Comparison of ENCODE assay signal across 19 cellular contexts in the genomic region with DNA sequence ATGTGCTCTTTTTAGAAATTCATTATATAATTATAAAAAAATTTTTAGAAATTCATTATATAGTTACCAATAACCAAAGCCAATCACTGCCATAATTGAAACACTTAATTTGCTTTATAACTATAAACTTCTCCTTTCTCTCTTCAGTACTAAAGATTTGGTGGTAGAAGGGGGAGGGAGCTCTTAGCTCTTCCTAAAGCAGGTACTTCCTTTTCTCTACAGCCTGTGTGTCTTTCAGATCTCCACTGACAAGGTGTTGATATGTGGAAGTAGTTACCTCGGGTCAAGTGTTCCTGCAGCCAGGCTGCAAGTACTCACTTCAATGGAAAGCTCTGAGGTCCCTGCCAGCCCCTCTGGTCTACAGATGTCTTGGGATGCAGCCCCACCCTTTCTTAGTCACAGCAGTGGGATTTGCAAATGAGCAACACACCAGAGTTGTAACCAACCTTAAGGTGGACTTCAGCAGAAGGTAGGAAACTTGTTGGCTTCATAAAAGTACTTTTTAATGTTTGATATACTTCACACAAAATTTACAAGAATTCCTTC.
DNase-seq lines count a peak whose midpoint lies in the region; ATAC-seq and TF ChIP-seq lines count a peak whose summit lies in the region.
"Had no signal": no experiment of that assay in that cellular context is flagged by ENCODE, and none has a peak within 500 bp of the region (broad histone marks: within the 10 kb centered on the region; RNA-seq: fewer than 3 reads in every experiment).

No MANE protein-coding gene starts in this region.

- BruUV-seq in OCI-LY7 (replicated peaks; lab: Mats Ljungman, UMichigan), result no TSS peak

- POLR2A ChIA-PET in OCI-LY7 (lab: Charles Lee), result interaction anchor here (0.6 to 0.9 kb wide), 2 partner anchors 151 to 154 kb away, joined by 3 to 4 read pairs; no protein-coding TSS in a partner anchor

- ATAC-seq in left cardiac atrium (peak in 1 of 2 donors; percentile 29), sciatic nerve (no peak)
- ATAC-seq: A549; body of pancreas; stimulated activated naive CD8-positive, alpha-beta T cell treated with anti-CD3 and anti-CD28 coated beads, Interleukin-15, amount 100 ng/mL, for 72 hours had no signal

- H3K27ac ChIP-seq in left ventricle myocardium inferior (replicated peaks), result no peak overlapping the region
- H3K27ac ChIP-seq in OCI-LY7 (ENCODE audit: low read depth, low read length, poor library complexity, severe bottlenecking), result no peak overlapping the region
- peak overlapping the region; percentile 61 for H3K27ac ChIP-seq in suprapubic skin
- H3K27ac ChIP-seq: A549, body of pancreas, epithelial cell of prostate, VCaP had no signal

- H3K27me3 ChIP-seq in left ventricle myocardium inferior (ENCODE audit: low read depth) (no peaks in the 10 kb centered on the region), suprapubic skin (no peaks in the 10 kb centered on the region)
- H3K27me3 ChIP-seq: body of pancreas had no signal

- no peak for TF ChIP-seq EP300 in suprapubic skin (IDR thresholded peaks at IDR 0.05)

- TF ChIP-seq CTCF in left ventricle myocardium inferior (IDR thresholded peaks at IDR 0.05; ENCODE audit: borderline replicate concordance), result no peak
- TF ChIP-seq CTCF in OCI-LY7 (conservative IDR thresholded peaks at IDR 0.05; ENCODE audit: low read length), result no peak
- TF ChIP-seq CTCF in suprapubic skin (IDR thresholded peaks at IDR 0.05), result no peak

- H3K9me2 ChIP-seq in OCI-LY7 (ENCODE audit: insufficient read depth, low read length), result no peaks in the 10 kb centered on the region

- DNase-seq in left cardiac atrium, result peak; percentile 22
- DNase-seq in left ventricle myocardium inferior, result no peak
- peak; percentile 3 for DNase-seq in OCI-LY7 (ENCODE audit: low spot score)
- DNase-seq in fibroblast of gingiva (ENCODE audit: low read depth), result peak; percentile 20
- peak; percentile 80 to 82 for DNase-seq in suprapubic skin (ENCODE audit: low spot score in 2 of 2)
- no peak for DNase-seq in sciatic nerve (ENCODE audit: low spot score)
- DNase-seq in NCI-H2196 treated with DMSO at 0.1 percent for 48 hours (lab: John Stamatoyannopoulos, UW; ENCODE audit: unreplicated experiment), result no peak
- DNase-seq in A172 (ENCODE audit: low spot score), result no peak
- DNase-seq: activated CD4-positive, alpha-beta memory T cell treated with anti-CD3 and anti-CD28 coated beads, Interleukin-2, amount 10 ng/mL, durations not matched to agents 7 days and 5 days; activated T-cell treated with anti-CD3 and anti-CD28 coated beads, Interleukin-2, amount 50 U/mL, for 24 hours; body of pancreas; CD4-positive, CD25-positive, alpha-beta regulatory T cell; DMS79; NCI-H187 treated with DMSO at 0.1 percent for 48 hours; NCI-H446 treated with DMSO at 0.1 percent for 48 hours; stimulated activated naive CD8-positive, alpha-beta T cell treated with anti-CD3 and anti-CD28 coated beads, Interleukin-15, amount 100 ng/mL, for 72 hours had no signal

- 25% methylated on average over 1 of the region's 1 CpG for WGBS in suprapubic skin

- CTCF ChIA-PET in OCI-LY7 (lab: Charles Lee; ENCODE audit: unreplicated experiment), result no interaction called here

- H2AFZ ChIP-seq in OCI-LY7 (ENCODE audit: low read length), result no peak overlapping the region

- H3K9me3 ChIP-seq in left ventricle myocardium inferior (replicated peaks) (no peaks in the 10 kb centered on the region), OCI-LY7 (ENCODE audit: low read length) (no peaks in the 10 kb centered on the region), suprapubic skin (no peaks in the 10 kb centered on the region)
- H3K9me3 ChIP-seq: A549, body of pancreas had no signal

- no peaks in the 10 kb centered on the region for H3K36me3 ChIP-seq in left ventricle myocardium inferior
- H3K36me3 ChIP-seq in OCI-LY7 (ENCODE audit: insufficient read depth, low read length), result no peaks in the 10 kb centered on the region
- no peaks in the 10 kb centered on the region for H3K36me3 ChIP-seq in suprapubic skin

- no peaks in the 10 kb centered on the region for H3K79me2 ChIP-seq in OCI-LY7 (ENCODE audit: insufficient read depth, low read depth, low read length)

- no peak for TF ChIP-seq POLR2A in suprapubic skin (IDR thresholded peaks at IDR 0.05)

- intact Hi-C loops in left cardiac atrium (cut with DNase I), result no loop called here
- intact Hi-C loops in left ventricle myocardium inferior (cut with micrococcal nuclease), result no loop called here
- intact Hi-C loops in OCI-LY7 (cut with micrococcal nuclease; ENCODE audit: unreplicated experiment), result no loop called here
- intact Hi-C loops in sciatic nerve (cut with DNase I), result no loop called here

- H3K4me3 ChIP-seq in left ventricle myocardium inferior (no peak overlapping the region), OCI-LY7 (ENCODE audit: low read depth, low read length, poor library complexity, severe bottlenecking) (no peak overlapping the region), suprapubic skin (peak overlapping the region; percentile 25)
- H3K4me3 ChIP-seq: A549, body of pancreas had no signal

- H4K20me1 ChIP-seq in OCI-LY7 (ENCODE audit: insufficient read depth, low read length), result no peaks in the 10 kb centered on the region

- H3K4me2 ChIP-seq in OCI-LY7 (ENCODE audit: low read length), result no peak overlapping the region
- H3K4me2 ChIP-seq: A549 had no signal

- H3K4me1 ChIP-seq in left ventricle myocardium inferior (peaks cover 5% of the 10 kb centered on the region), OCI-LY7 (ENCODE audit: insufficient read depth, low read length, poor library complexity, severe bottlenecking) (no peaks in the 10 kb centered on the region), suprapubic skin (no peaks in the 10 kb centered on the region)
- H3K4me1 ChIP-seq: A549, body of pancreas had no signal

Comparison
In these comparisons a context has a peak if more than half of its experiments do, and no peak if none do; other contexts are left out.
1. DNase-seq: peak in left cardiac atrium (single experiment), OCI-LY7 (single experiment), fibroblast of gingiva (single experiment) and suprapubic skin (2 of 2); none in left ventricle myocardium inferior (single experiment), sciatic nerve (single experiment), NCI-H2196 treated with DMSO at 0.1 percent for 48 hours (single experiment) and A172 (single experiment).